ENCODE assay signal across 8 cellular contexts in the genomic region with DNA sequence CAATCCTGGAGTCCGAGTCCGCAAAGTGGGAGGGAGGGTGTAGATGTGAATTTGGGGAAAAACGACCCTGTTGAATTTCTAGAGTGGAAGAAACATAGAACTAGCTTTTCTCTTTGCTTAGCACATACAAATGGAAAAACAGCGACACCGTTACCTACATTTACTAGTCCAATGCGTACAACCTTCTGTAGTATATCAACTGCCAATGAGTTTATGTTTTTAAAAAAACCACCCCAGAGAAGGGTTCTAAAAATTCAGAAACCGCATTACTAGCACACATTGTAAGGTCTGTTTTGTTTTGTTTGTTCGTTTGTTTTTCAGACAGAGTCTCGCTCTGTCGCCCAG. TPM values are rescaled to one million over a fixed set of nuclear protein-coding genes. Genes with fewer than 3 reads are reported as not detected.
DNase-seq lines count a peak whose midpoint lies in the region; ATAC-seq and TF ChIP-seq lines count a peak whose summit lies in the region.

No MANE protein-coding gene starts in this region.

- H3K9me3 ChIP-seq in HUES64 (ENCODE audit: insufficient read depth, low read depth, low read length) (no peaks in the 10 kb centered on the region), osteoblast (ENCODE audit: low read depth, low read length) (no peaks in the 10 kb centered on the region)

- DNase-seq in effector memory CD8-positive, alpha-beta T cell, result no peak
- DNase-seq in osteoblast (ENCODE audit: insufficient read length, low spot score, missing footprints), result no peak
- DNase-seq in ureter (ENCODE audit: low spot score), result no peak
- DNase-seq in NCI-H1694 (lab: John Stamatoyannopoulos, UW), result no peak
- no peak for DNase-seq in H4 (ENCODE audit: low spot score)

- no peaks in the 10 kb centered on the region for H3K9me3 Mint-ChIP-seq in effector memory CD8-positive, alpha-beta T cell

- peaks cover under 1% of the 10 kb centered on the region; the same call in 1 of the 2 replicates for H3K4me1 ChIP-seq in HUES64 (ENCODE audit: insufficient read depth, low read length)
- H3K4me1 ChIP-seq in osteoblast (ENCODE audit: insufficient read depth, low read length), result no peaks in the 10 kb centered on the region

- H2AFZ ChIP-seq in osteoblast (ENCODE audit: low read length), result peak overlapping the region; percentile 86

- peaks cover 42% of the 10 kb centered on the region for H3K79me2 ChIP-seq in osteoblast (ENCODE audit: insufficient read depth, low read length)

- peaks cover 22% of the 10 kb centered on the region in 2 donors for H3K4me1 Mint-ChIP-seq in effector memory CD8-positive, alpha-beta T cell (ENCODE audit: low read depth in 2 of 2)

- H4K20me1 ChIP-seq in osteoblast (ENCODE audit: insufficient read depth, low read length), result peaks cover 5% of the 10 kb centered on the region

- WGBS in HUES64, result 35% methylated on average over 10 of the region's 10 CpGs

- H3K4me3 ChIP-seq in HUES64 (ENCODE audit: low read length), result peak overlapping the region; percentile 81
- peak overlapping the region; percentile 99 for H3K4me3 ChIP-seq in osteoblast (ENCODE audit: insufficient read depth, low read length)

- H3K4me3 Mint-ChIP-seq in effector memory CD8-positive, alpha-beta T cell, result peak overlapping the region; percentile 90 to 94

- TF ChIP-seq CTCF in 22Rv1 (IDR thresholded peaks at IDR 0.05), result no peak
- TF ChIP-seq CTCF in osteoblast (IDR thresholded peaks at IDR 0.05; ENCODE audit: extremely low read depth, low read depth, low read length), result no peak

- peak; percentile 25 for ATAC-seq in GM19351 (IDR thresholded peaks at IDR 0.05; ENCODE audit: unreplicated experiment)
- ATAC-seq in effector memory CD8-positive, alpha-beta T cell (replicated peaks), result peak; percentile 20

- H3K4me2 ChIP-seq in osteoblast (ENCODE audit: insufficient read depth, low read length), result peak overlapping the region; percentile 88

- H3K27ac Mint-ChIP-seq in effector memory CD8-positive, alpha-beta T cell, result peak overlapping the region; percentile 97 to 98

- H3K27ac ChIP-seq in 22Rv1 (peak overlapping the region; percentile 71), HUES64 (ENCODE audit: low read depth, low read length) (no peak overlapping the region), osteoblast (ENCODE audit: low read depth, low read length) (peak overlapping the region; percentile 84)

- H3K27me3 ChIP-seq in HUES64 (ENCODE audit: insufficient read depth, low read length) (no peaks in the 10 kb centered on the region), osteoblast (ENCODE audit: insufficient read depth, low read length) (no peaks in the 10 kb centered on the region)

- peaks cover 15% of the 10 kb centered on the region for H3K36me3 Mint-ChIP-seq in effector memory CD8-positive, alpha-beta T cell (ENCODE audit: insufficient read depth)

- peaks cover 0 to 4% of the 10 kb centered on the region in 2 donors for H3K27me3 Mint-ChIP-seq in effector memory CD8-positive, alpha-beta T cell

- H3K9ac ChIP-seq in HUES64 (ENCODE audit: low read depth, low read length), result peak overlapping the region; percentile 48; the same call in 1 of the 2 replicates

- peaks cover 6% of the 10 kb centered on the region for H3K36me3 ChIP-seq in HUES64 (ENCODE audit: insufficient read depth, low read length)
- H3K36me3 ChIP-seq in osteoblast (ENCODE audit: insufficient read depth, low read length), result peaks cover 5% of the 10 kb centered on the region

RNA-seq across cellular contexts. Expression of a gene that starts 0.3 kb away (rescaled TPM):
- polyA plus RNA-seq in HUES64 (2013, experiment 1 of 2), result 49.9 TPM
- polyA plus RNA-seq in HUES64 (2013, experiment 2 of 2), result 62.8 TPM
- total RNA-seq in osteoblast (53.6 and 60.1 TPM in 2 replicates), ureter (100.0 TPM)
- total RNA-seq in H4 (2014; rRNA removed; shearing (Covaris generic)), result 23.8 and 24.5 TPM in 2 replicates

RNA-seq across cellular contexts. Expression of a gene that starts 45.6 kb away (rescaled TPM):
- polyA plus RNA-seq in HUES64 (2013, experiment 1 of 2), result not detected
- not detected for polyA plus RNA-seq in HUES64 (2013, experiment 2 of 2)
- total RNA-seq in osteoblast (not detected in 2 replicates), ureter (not detected)
- total RNA-seq in H4 (2014; rRNA removed; shearing (Covaris generic)), result not detected in 2 replicates

RNA-seq across cellular contexts. Expression of a gene that starts 59.2 kb away (rescaled TPM):
- polyA plus RNA-seq in HUES64 (2013, experiment 1 of 2), result 82.6 TPM
- polyA plus RNA-seq in HUES64 (2013, experiment 2 of 2), result 85.3 TPM
- 25.7 and 28.6 TPM in 2 replicates for total RNA-seq in osteoblast
- 44.1 TPM for total RNA-seq in ureter
- 55.9 and 60.1 TPM in 2 replicates for total RNA-seq in H4 (2014; rRNA removed; shearing (Covaris generic))
